13 cellular contexts compared by ENCODE assay signal in the genomic region with DNA sequence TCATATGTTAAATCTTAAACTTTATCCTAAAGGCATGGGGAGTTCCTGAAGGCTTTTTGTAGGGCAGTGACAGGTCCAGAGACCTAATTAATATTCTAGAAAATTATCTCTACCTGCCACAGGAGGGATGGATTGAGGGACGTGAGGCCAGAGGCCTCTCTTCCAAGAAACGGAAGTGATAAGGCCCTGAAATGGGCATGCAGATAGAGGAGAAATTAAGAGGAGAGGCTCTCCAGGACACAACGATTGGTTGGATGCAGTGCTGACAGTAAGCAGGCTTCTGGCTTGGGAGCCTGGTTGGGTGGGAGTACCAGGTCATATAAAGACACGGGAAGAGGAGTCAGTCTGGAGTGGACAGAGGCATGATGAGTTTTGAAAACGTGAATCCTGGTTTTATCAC.
"Had no signal": no experiment of that assay in that cellular context is flagged by ENCODE, and none has a peak within 500 bp of the region (broad histone marks: within the 10 kb centered on the region; RNA-seq: fewer than 3 reads in every experiment).

No MANE protein-coding gene starts in this region.

- H3K27ac ChIP-seq: gastroesophageal sphincter, neutrophil had no signal

- DNase-seq: activated CD4-positive, alpha-beta T cell treated with anti-CD3 and anti-CD28 coated beads for 48 hours; activated CD8-positive, alpha-beta memory T cell treated with anti-CD3 and anti-CD28 coated beads, Interleukin-2, amount 50 U/mL, for 48 hours; activated naive CD4-positive, alpha-beta T cell; heart right ventricle; midbrain; retina; T-cell; T1000 had no signal

- H3K36me3 ChIP-seq: gastroesophageal sphincter, heart right ventricle, neutrophil had no signal

- H3K27me3 Mint-ChIP-seq: stimulated activated memory B cell treated with anti-CD40 and anti-IgM and Interleukin-4, amounts not matched to agents 10 μg/mL and 1 μg/mL and 100 μg/mL, for 72 hours; T-cell had no signal

- H3K27ac Mint-ChIP-seq: activated T-helper 1 cell treated with anti-CD3 and anti-CD28 coated beads, Interleukin-12 subunit alpha, Interleukin-12 subunit beta, Interleukin-2, Interleukin-4 antibody, amounts not matched to agents 30 ng/mL and 10 ng/mL and 1 ng/mL, durations not matched to agents 14 hours and 24 hours and 36 hours; stimulated activated memory B cell treated with anti-CD40 and anti-IgM and Interleukin-4, amounts not matched to agents 10 μg/mL and 1 μg/mL and 100 μg/mL, for 72 hours had no signal

- H3K36me3 Mint-ChIP-seq: stimulated activated memory B cell treated with anti-CD40 and anti-IgM and Interleukin-4, amounts not matched to agents 10 μg/mL and 1 μg/mL and 100 μg/mL, for 72 hours; T-cell had no signal

- ATAC-seq: gastroesophageal sphincter; heart right ventricle; stimulated activated memory B cell treated with anti-CD40 and anti-IgM and Interleukin-4, amounts not matched to agents 10 μg/mL and 1 μg/mL and 100 μg/mL, for 72 hours; T-cell had no signal

- H3K4me3 ChIP-seq: gastroesophageal sphincter, heart right ventricle, lung had no signal

- H3K4me3 Mint-ChIP-seq: activated T-helper 1 cell treated with anti-CD3 and anti-CD28 coated beads, Interleukin-12 subunit alpha, Interleukin-12 subunit beta, Interleukin-2, Interleukin-4 antibody, amounts not matched to agents 30 ng/mL and 10 ng/mL and 1 ng/mL, durations not matched to agents 14 hours and 24 hours and 36 hours; stimulated activated memory B cell treated with anti-CD40 and anti-IgM and Interleukin-4, amounts not matched to agents 10 μg/mL and 1 μg/mL and 100 μg/mL, for 72 hours; T-cell had no signal

- H3K27me3 ChIP-seq: gastroesophageal sphincter, heart right ventricle, neutrophil had no signal

- H3K9me3 Mint-ChIP-seq: activated T-helper 1 cell treated with anti-CD3 and anti-CD28 coated beads, Interleukin-12 subunit alpha, Interleukin-12 subunit beta, Interleukin-2, Interleukin-4 antibody, amounts not matched to agents 30 ng/mL and 10 ng/mL and 1 ng/mL, durations not matched to agents 14 hours and 24 hours and 36 hours; stimulated activated memory B cell treated with anti-CD40 and anti-IgM and Interleukin-4, amounts not matched to agents 10 μg/mL and 1 μg/mL and 100 μg/mL, for 72 hours; T-cell had no signal

- H3K9me3 ChIP-seq: gastroesophageal sphincter, heart right ventricle, neutrophil had no signal
